ENCODE assay signal across 8 cellular contexts in genomic region chr1:161038523-161039153, GRCh38. TPM values are rescaled to one million over a fixed set of nuclear protein-coding genes. Genes with fewer than 3 reads are reported as not detected.
DNase-seq lines count a peak whose midpoint lies in the region; ATAC-seq and TF ChIP-seq lines count a peak whose summit lies in the region.

TSTD1 (minus strand) TSS chr1:161038964; CDS start chr1:161038889, 75 bp downstream.

- peak within 1 kb of the TSS; percentile 46 for H3K9ac ChIP-seq in mammary epithelial cell (ENCODE audit: insufficient read depth, low read length)

- intact Hi-C loops in mammary epithelial cell (cut with micrococcal nuclease) = no loop called here
- intact Hi-C loops in right lobe of liver (cut with DNase I) = no loop called here

- no peak for TF ChIP-seq CTCF in mammary epithelial cell (conservative IDR thresholded peaks at IDR 0.05 in 1 of 2, IDR thresholded peaks at IDR 0.05 in 1 of 2; ENCODE audit: extremely low read depth in 1 of 2, insufficient read depth in 1 of 2, low read depth in 1 of 2, low read length in 2 of 2)
- no peak for TF ChIP-seq CTCF in right lobe of liver (IDR thresholded peaks at IDR 0.05)

- H3K4me3 ChIP-seq in GM08714 (ENCODE audit: low read length) = peak within 1 kb of the TSS; percentile 74
- H3K4me3 ChIP-seq in H7 (ENCODE audit: insufficient read depth, low read depth, low read length) = peak within 1 kb of the TSS; percentile 90
- H3K4me3 ChIP-seq in mammary epithelial cell (replicated peaks in 1 of 3; ENCODE audit: insufficient read depth in 1 of 3, low read depth in 2 of 3, low read length in 3 of 3) = peak within 1 kb of the TSS; percentile 85 to 92 (median 92)
- H3K4me3 ChIP-seq in right lobe of liver = peak within 1 kb of the TSS; percentile 58 to 80 (median 72)

- dilution Hi-C loops in mammary epithelial cell (cut with HindIII; ENCODE audit: low sequenced_read_pairs) = no loop called here

- no TSS peak for BruUV-seq in mammary epithelial cell (replicated peaks; lab: Mats Ljungman, UMichigan)

- H4K20me1 ChIP-seq in mammary epithelial cell (ENCODE audit: insufficient read depth, low read length) = no peaks in the 10 kb centered on the region

- H2AFZ ChIP-seq in mammary epithelial cell (ENCODE audit: low read depth, low read length) = peak within 1 kb of the TSS; percentile 95

- DNase-seq in H7 (peak; percentile 92), NCI-H128 (lab: John Stamatoyannopoulos, UW; ENCODE audit: unreplicated experiment) (peak; percentile 79), mammary epithelial cell (peak; percentile 64), right lobe of liver (peak; percentile 77 to 83 (median 80)), GM03348 (ENCODE audit: low spot score) (no peak)
- peak; percentile 56 to 78 (median 74) for DNase-seq in activated CD4-positive, CD25-positive, alpha-beta regulatory T cell (lab: John Stamatoyannopoulos, UW)
- peak; percentile 82 to 85 for DNase-seq in stimulated activated CD4-positive, alpha-beta T cell treated with anti-CD3 and anti-CD28 coated beads, Interleukin-4, amount 100 ng/mL, for 4 hours

- H3K79me2 ChIP-seq in mammary epithelial cell (ENCODE audit: insufficient read depth, low read length) = peaks cover 16% of the 10 kb centered on the region

- H3K4me2 ChIP-seq in mammary epithelial cell (ENCODE audit: insufficient read depth, low read depth, low read length) = peak within 1 kb of the TSS; percentile 93

- WGBS in mammary epithelial cell (ENCODE audit: low coverage, missing lambda C conversion rate) = 3% methylated on average over 29 of the region's 54 CpGs
- WGBS in right lobe of liver (ENCODE audit: insufficient coverage, low coverage, low lambda C conversion rate, missing lambda C conversion rate) = 11% methylated on average over 8 of the region's 54 CpGs

- peaks cover 7% of the 10 kb centered on the region for H3K4me1 ChIP-seq in mammary epithelial cell (ENCODE audit: insufficient read depth, low read length)
- peaks cover 0 to 18% (median 6%) of the 10 kb centered on the region in 4 donors for H3K4me1 ChIP-seq in right lobe of liver

- H3K27ac ChIP-seq in mammary epithelial cell (ENCODE audit: insufficient read depth, low read depth, low read length) = peak within 1 kb of the TSS; percentile 44
- peak within 1 kb of the TSS in 2 of 3 donors; percentile 36 to 53 for H3K27ac ChIP-seq in right lobe of liver

- CTCF ChIA-PET in mammary epithelial cell (lab: Charles Lee; ENCODE audit: low non-redundant PET) = interaction anchor here (0.6 kb wide), 1 partner anchor 17 kb away, joined by 3 read pairs; no protein-coding TSS in a partner anchor

- H3K27me3 ChIP-seq in H7 (ENCODE audit: control insufficient read depth, insufficient read depth, low read length) (no peaks in the 10 kb centered on the region), mammary epithelial cell (ENCODE audit: insufficient read depth, low read length) (no peaks in the 10 kb centered on the region), right lobe of liver (no peaks in the 10 kb centered on the region)

- no peaks in the 10 kb centered on the region for H3K9me3 ChIP-seq in mammary epithelial cell (replicated peaks; ENCODE audit: insufficient read depth, low read length)
- no peaks in the 10 kb centered on the region for H3K9me3 ChIP-seq in right lobe of liver

- TF ChIP-seq POLR2A in right lobe of liver (IDR thresholded peaks at IDR 0.05) = peak; percentile 78

- ATAC-seq in right lobe of liver = peak; percentile 91 to 92 (median 91)

- peaks cover 23% of the 10 kb centered on the region for H3K36me3 ChIP-seq in H7 (replicated peaks; ENCODE audit: control insufficient read depth, insufficient read depth, low read length)
- H3K36me3 ChIP-seq in mammary epithelial cell (ENCODE audit: insufficient read depth, low read length) = peaks cover 8% of the 10 kb centered on the region
- H3K36me3 ChIP-seq in right lobe of liver = peaks cover 6 to 41% (median 21%) of the 10 kb centered on the region in 4 donors

- in situ Hi-C loops in mammary epithelial cell (cut with MboI; ENCODE audit: low sequenced_read_pairs in 2 of 2) = no loop called here

RNA-seq across cellular contexts. Expression of gene TSTD1, which starts in this region (rescaled TPM):
- 91.3 and 114 TPM in 2 replicates for total RNA-seq in H7 (2014; rRNA removed; shearing (Covaris generic))
- total RNA-seq in mammary epithelial cell (10 to 100 TPM; 37.6 to 73.7 TPM), right lobe of liver (10 to 100 TPM; 16.3 to 60.8 (median 28.3) TPM)
- polyA plus RNA-seq in mammary epithelial cell = 99.9 TPM
- 50.9 TPM for polyA minus RNA-seq in mammary epithelial cell
